ENCODE assay signal across 8 cellular contexts in the genomic region with DNA sequence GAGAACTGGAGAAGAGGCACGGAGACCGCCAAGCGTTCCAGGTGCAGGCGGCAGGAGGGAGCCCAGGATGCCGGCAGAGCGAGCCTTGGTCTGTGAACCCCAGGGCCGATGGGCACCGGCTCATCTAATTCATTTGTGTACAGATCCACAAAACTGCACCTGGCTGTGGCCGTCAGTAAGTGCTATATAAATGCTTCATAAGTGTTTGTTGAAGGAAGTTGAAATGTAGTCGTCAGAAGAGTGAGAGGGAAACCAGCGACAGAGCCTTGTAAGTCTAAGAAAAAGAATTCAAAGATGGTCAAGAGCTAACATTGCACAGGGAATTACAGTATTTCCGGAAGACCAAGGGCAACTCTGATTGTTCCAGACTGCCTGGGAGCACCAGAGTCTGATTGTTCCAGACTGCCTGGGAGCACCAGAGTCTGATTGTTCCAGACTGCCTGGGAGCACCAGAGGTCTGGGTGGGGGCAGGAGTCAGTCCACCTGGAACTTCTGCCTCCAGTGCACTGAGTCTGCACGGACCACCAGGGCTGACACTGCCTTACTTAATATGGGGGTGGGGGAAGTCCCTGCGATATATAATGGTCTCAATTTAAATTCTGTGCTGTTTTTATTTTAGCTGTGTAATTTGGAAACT.
A peak's percentile ranks its signal among the peaks of the same experiment; 100 is the strongest.
DNase-seq lines count a peak whose midpoint lies in the region; ATAC-seq and TF ChIP-seq lines count a peak whose summit lies in the region.

No MANE protein-coding gene starts in this region.

- H3K9me3 Mint-ChIP-seq in naive thymus-derived CD8-positive, alpha-beta T cell: no peaks in the 10 kb centered on the region

- peak; percentile 33 for ATAC-seq in HG03280 (IDR thresholded peaks at IDR 0.05; ENCODE audit: unreplicated experiment)
- peak; percentile 46 to 64 for ATAC-seq in naive thymus-derived CD8-positive, alpha-beta T cell
- ATAC-seq in GM18858 (IDR thresholded peaks at IDR 0.05; ENCODE audit: unreplicated experiment): no peak
- ATAC-seq in HG03139 (IDR thresholded peaks at IDR 0.05; ENCODE audit: unreplicated experiment): no peak

- H3K4me1 Mint-ChIP-seq in naive thymus-derived CD8-positive, alpha-beta T cell: peaks cover 65 to 98% (median 96%) of the 10 kb centered on the region in 4 donors

- peaks cover 0 to 4% (median 4%) of the 10 kb centered on the region in 3 donors for H3K36me3 Mint-ChIP-seq in naive thymus-derived CD8-positive, alpha-beta T cell

- POLR2A ChIA-PET in naive thymus-derived CD8-positive, alpha-beta T cell (lab: Charles Lee): interaction anchor here (0.5 to 3.7 kb wide), 9 partner anchors 9 to 157 kb away, joined by 3 to 16 read pairs (median 3); no protein-coding TSS in a partner anchor

- in situ Hi-C loops in GM13976 (cut with MboI; ENCODE audit: low sequenced_read_pairs, unreplicated experiment): no loop called here

- TF ChIP-seq CTCF in GM13976 (IDR thresholded peaks at IDR 0.05; ENCODE audit: borderline replicate concordance, control extremely low read depth, extremely low read depth, insufficient read depth, missing control alignments): no peak

- peak overlapping the region; percentile 81 to 98 (median 92) for H3K27ac Mint-ChIP-seq in naive thymus-derived CD8-positive, alpha-beta T cell

- no peaks in the 10 kb centered on the region for H3K27me3 Mint-ChIP-seq in naive thymus-derived CD8-positive, alpha-beta T cell

- H3K4me3 Mint-ChIP-seq in naive thymus-derived CD8-positive, alpha-beta T cell: peak overlapping the region; percentile 71 to 92 (median 78)

- DNase-seq in GM13976 (ENCODE audit: low spot score) (peak; percentile 64), SHP77 (lab: John Stamatoyannopoulos, UW) (peak; percentile 78 to 86), MV-4-11 (lab: John Stamatoyannopoulos, UW) (no peak), GM19240 (ENCODE audit: insufficient read length, low spot score) (no peak)
- peak in 2 of 10 donors; percentile 26 to 33 for DNase-seq in naive thymus-derived CD8-positive, alpha-beta T cell

Comparison
In these comparisons a context has a peak if more than half of its experiments do, and no peak if none do; other contexts are left out.
1. DNase-seq: peak in GM13976 (single experiment) and SHP77 (2 of 2); none in MV-4-11 (single experiment) and GM19240 (single experiment).
2. ATAC-seq: peak in HG03280 (single experiment) and naive thymus-derived CD8-positive, alpha-beta T cell (2 of 2); none in GM18858 (single experiment) and HG03139 (single experiment).